ENCODE assay signal across 15 cellular contexts in genomic region chrX:39418936-39419659, GRCh38.
DNase-seq lines count a peak whose midpoint lies in the region; ATAC-seq and TF ChIP-seq lines count a peak whose summit lies in the region.
"Had no signal": no experiment of that assay in that cellular context is flagged by ENCODE, and none has a peak within 500 bp of the region (broad histone marks: within the 10 kb centered on the region; RNA-seq: fewer than 3 reads in every experiment).

No MANE protein-coding gene starts in this region.

- no peak overlapping the region for H2BK20ac ChIP-seq in H9 (ENCODE audit: low read depth, low read length, poor library complexity, severe bottlenecking)

- peak overlapping the region in 1 of 2 experiments; percentile 74; a peak in 2 of 4 replicates for H3K27ac ChIP-seq in SK-N-SH (ENCODE audit: low read depth in 2 of 2, low read length in 1 of 2)
- H3K27ac ChIP-seq in right cardiac atrium (ENCODE audit: low read length), result peak overlapping the region; percentile 59
- no peak overlapping the region for H3K27ac ChIP-seq in CD8-positive, alpha-beta T cell (ENCODE audit: low read depth, low read length)
- H3K27ac ChIP-seq in H9 (ENCODE audit: insufficient read length, low read depth, low read length), result no peak overlapping the region
- H3K27ac ChIP-seq: BLaER1, SJSA1 had no signal

- no peak overlapping the region for H2AK5ac ChIP-seq in H9 (ENCODE audit: insufficient read length, low read length)

- no peak overlapping the region for H3K9ac ChIP-seq in SK-N-SH
- H3K9ac ChIP-seq in H9 (ENCODE audit: extremely low read depth, insufficient read length, low read length), result no peak overlapping the region
- H3K9ac ChIP-seq: BLaER1 had no signal

- no peak overlapping the region for H2BK5ac ChIP-seq in H9 (ENCODE audit: insufficient read length, low read length)

- H3K4me2 ChIP-seq in SK-N-SH, result no peak overlapping the region
- H3K4me2 ChIP-seq in H9 (ENCODE audit: insufficient read depth, insufficient read length, low read length), result no peak overlapping the region
- H3K4me2 ChIP-seq: BLaER1 had no signal

- no peak overlapping the region for H3K23ac ChIP-seq in H9 (ENCODE audit: insufficient read length, low read depth, low read length)

- no peak overlapping the region for H2BK12ac ChIP-seq in H9 (ENCODE audit: insufficient read length, low read depth, low read length)

- H3K4me1 ChIP-seq in SK-N-SH (ENCODE audit: control insufficient read depth in 1 of 2, insufficient read depth in 2 of 2, low read depth in 1 of 2, low read length in 1 of 2), result peaks cover 0 to 17% of the 10 kb centered on the region in 2 experiments; a peak in 1 of 4 replicates
- peaks cover 9% of the 10 kb centered on the region for H3K4me1 ChIP-seq in right cardiac atrium (ENCODE audit: control insufficient read depth, insufficient read depth, low read length)
- no peaks in the 10 kb centered on the region for H3K4me1 ChIP-seq in CD8-positive, alpha-beta T cell (ENCODE audit: insufficient read depth, low read length)
- no peaks in the 10 kb centered on the region for H3K4me1 ChIP-seq in H9 (ENCODE audit: insufficient read depth, low read length)

- no peaks in the 10 kb centered on the region for H3K79me2 ChIP-seq in SK-N-SH (ENCODE audit: insufficient read depth)
- no peaks in the 10 kb centered on the region for H3K79me2 ChIP-seq in H9 (ENCODE audit: insufficient read depth, low read length)

- TF ChIP-seq EP300 in SK-N-SH (IDR thresholded peaks at IDR 0.05; ENCODE audit: borderline replicate concordance in 1 of 2, low read depth in 1 of 2, low read length in 1 of 2), result peak in 1 of 2 experiments; percentile 65; a peak in 1 of 4 replicates

- H3K27me3 ChIP-seq in SK-N-SH (ENCODE audit: insufficient read depth) (peaks cover 9% of the 10 kb centered on the region; the same call in 1 of the 2 replicates), right cardiac atrium (ENCODE audit: control insufficient read depth, insufficient read depth) (no peaks in the 10 kb centered on the region), H9 (ENCODE audit: insufficient read depth, low read length) (no peaks in the 10 kb centered on the region)
- no peaks in the 10 kb centered on the region for H3K27me3 ChIP-seq in CD8-positive, alpha-beta T cell (ENCODE audit: insufficient read depth, low read length)
- H3K27me3 ChIP-seq: BLaER1, SJSA1 had no signal

- ATAC-seq in right cardiac atrium (peak; percentile 68 to 77), HG03378 (IDR thresholded peaks at IDR 0.05; ENCODE audit: unreplicated experiment) (no peak)
- no peak for ATAC-seq in CD8-positive, alpha-beta T cell

- H3K9me2 ChIP-seq in SK-N-SH, result no peaks in the 10 kb centered on the region

- no peak overlapping the region for H3K18ac ChIP-seq in H9 (ENCODE audit: insufficient read length, low read depth, low read length)

- H4K91ac ChIP-seq in H9 (ENCODE audit: insufficient read length, low read depth, low read length), result no peak overlapping the region

- WGBS in SK-N-SH (ENCODE audit: low lambda C conversion rate), result 25% methylated on average over 14 of the region's 17 CpGs
- WGBS in right cardiac atrium, result 26% methylated on average over 17 of the region's 17 CpGs
- WGBS in H9 (ENCODE audit: extremely low coverage, insufficient read length, low lambda C conversion rate), result no CpG with 5 or more reads among the region's 17 CpGs

- no peaks in the 10 kb centered on the region for H3K9me3 ChIP-seq in SK-N-SH
- H3K9me3 ChIP-seq in right cardiac atrium (ENCODE audit: control insufficient read depth, low read length), result no peaks in the 10 kb centered on the region
- no peaks in the 10 kb centered on the region for H3K9me3 ChIP-seq in CD8-positive, alpha-beta T cell (ENCODE audit: low read length)
- H3K9me3 ChIP-seq in H9 (ENCODE audit: control insufficient read depth, low read depth, low read length), result no peaks in the 10 kb centered on the region
- H3K9me3 ChIP-seq: BLaER1, SJSA1 had no signal

- H3K4me3 Mint-ChIP-seq in CD8-positive, alpha-beta T cell, result no peak overlapping the region
- H3K4me3 Mint-ChIP-seq in H9, result no peak overlapping the region
- H3K4me3 Mint-ChIP-seq: HFFc6 had no signal

- H3K27ac Mint-ChIP-seq in CD8-positive, alpha-beta T cell, result no peak overlapping the region
- no peak overlapping the region for H3K27ac Mint-ChIP-seq in H9
- H3K27ac Mint-ChIP-seq: HFFc6 had no signal

- no peak overlapping the region for H4K5ac ChIP-seq in H9 (ENCODE audit: insufficient read length, low read depth, low read length)

- no peaks in the 10 kb centered on the region for H3K23me2 ChIP-seq in H9 (ENCODE audit: insufficient read length, low read depth, low read length, poor library complexity, severe bottlenecking)

- H3K36me3 ChIP-seq in SK-N-SH (replicated peaks in 1 of 2; ENCODE audit: control insufficient read depth in 1 of 2, insufficient read depth in 2 of 2, low read length in 1 of 2), result no peaks in the 10 kb centered on the region
- no peaks in the 10 kb centered on the region for H3K36me3 ChIP-seq in CD8-positive, alpha-beta T cell (ENCODE audit: insufficient read depth, low read length)
- H3K36me3 ChIP-seq: BLaER1, SJSA1 had no signal

- no peaks in the 10 kb centered on the region for H3K79me1 ChIP-seq in H9 (ENCODE audit: insufficient read depth, low read depth, low read length, poor library complexity, severe bottlenecking)

- POLR2A ChIA-PET in SK-N-SH (lab: Yijun Ruan, JAX), result interaction anchor here (0.5 kb wide), 3 partner anchors 22 to 394 kb away, joined by 3 read pairs; no protein-coding TSS in a partner anchor
- POLR2A ChIA-PET in CD8-positive, alpha-beta T cell (lab: Charles Lee), result no interaction called here

- no peak overlapping the region for H3K14ac ChIP-seq in H9 (ENCODE audit: insufficient read depth, low read length)

- H2AFZ ChIP-seq in SK-N-SH (ENCODE audit: low read depth) (no peak overlapping the region), H9 (ENCODE audit: low read length) (no peak overlapping the region)

- CTCF ChIA-PET in SK-N-SH (lab: Yijun Ruan, JAX), result no interaction called here
- CTCF ChIA-PET in CD8-positive, alpha-beta T cell (lab: Charles Lee), result no interaction called here

- no peak overlapping the region for H3T11ph ChIP-seq in H9 (ENCODE audit: low read length)

- no peak overlapping the region; the same call in 1 of the 2 replicates for H2BK15ac ChIP-seq in H9 (ENCODE audit: low read depth, low read length)

- H3K56ac ChIP-seq in H9 (ENCODE audit: insufficient read length, low read depth, low read length), result no peak overlapping the region

- H3K36me3 Mint-ChIP-seq in CD8-positive, alpha-beta T cell, result no peaks in the 10 kb centered on the region
- no peaks in the 10 kb centered on the region; a peak in 3 of 7 replicates for H3K36me3 Mint-ChIP-seq in H9 (ENCODE audit: insufficient read depth in 1 of 3, low read depth in 3 of 3)

- no peaks in the 10 kb centered on the region for H3K27me3 Mint-ChIP-seq in CD8-positive, alpha-beta T cell (ENCODE audit: low read depth)
- peaks cover 4% of the 10 kb centered on the region for H3K27me3 Mint-ChIP-seq in H9 (ENCODE audit: low read depth)

- no peak overlapping the region for H4K8ac ChIP-seq in H9 (replicated peaks; ENCODE audit: insufficient read length, low read depth, low read length)

- TF ChIP-seq CTCF in SK-N-SH (IDR thresholded peaks at IDR 0.05), result no peak
- no peak for TF ChIP-seq CTCF in CD8-positive, alpha-beta T cell (IDR thresholded peaks at IDR 0.05)
- TF ChIP-seq CTCF in H9 (conservative IDR thresholded peaks at IDR 0.05), result no peak

- H3K4me3 ChIP-seq in SK-N-SH (ENCODE audit: low read depth in 2 of 2, low read length in 1 of 2) (no peak overlapping the region), right cardiac atrium (ENCODE audit: low read length) (no peak overlapping the region)
- H3K4me3 ChIP-seq in CD8-positive, alpha-beta T cell (ENCODE audit: low read depth, low read length), result no peak overlapping the region
- H3K4me3 ChIP-seq: BLaER1, lung, SJSA1 had no signal

- H2BK120ac ChIP-seq in H9 (ENCODE audit: low read depth, low read length, poor library complexity, severe bottlenecking), result no peak overlapping the region

- intact Hi-C loops in right cardiac atrium (cut with DNase I), result no loop called here
- intact Hi-C loops in CD8-positive, alpha-beta T cell (cut with DNase I, micrococcal nuclease), result no loop called here

- H4K20me1 ChIP-seq in SK-N-SH (ENCODE audit: insufficient read depth) (no peaks in the 10 kb centered on the region), H9 (ENCODE audit: control insufficient read depth, insufficient read depth, insufficient read length) (no peaks in the 10 kb centered on the region)
- H4K20me1 ChIP-seq: BLaER1 had no signal

- TF ChIP-seq RAD21 in SK-N-SH (IDR thresholded peaks at IDR 0.05; ENCODE audit: low read length), result no peak

- no peaks in the 10 kb centered on the region for H3K9me3 Mint-ChIP-seq in CD8-positive, alpha-beta T cell
- H3K9me3 Mint-ChIP-seq in H9, result peaks cover 67 to 70% of the 10 kb centered on the region in 2 experiments
- H3K9me3 Mint-ChIP-seq: HFFc6 had no signal

- peak; percentile 44 for DNase-seq in D341Med (ENCODE audit: low spot score)
- peak; percentile 39 for DNase-seq in SK-N-SH
- DNase-seq in right cardiac atrium, result peak; percentile 51 to 83 (median 76)
- peak; percentile 79 for DNase-seq in retina
- no peak for DNase-seq in NCI-H524 treated with DMSO at 0.1 percent for 48 hours (lab: John Stamatoyannopoulos, UW)
- DNase-seq in CD8-positive, alpha-beta T cell, result no peak
- no peak for DNase-seq in H9
- DNase-seq: activated CD8-positive, alpha-beta memory T cell treated with anti-CD3 and anti-CD28 coated beads for 24 hours; activated naive CD4-positive, alpha-beta T cell; HFFc6; NCI-H2029 treated with DMSO at 0.1 percent for 48 hours had no signal

- H3F3A ChIP-seq in SK-N-SH (replicated peaks; ENCODE audit: insufficient read depth), result no peaks in the 10 kb centered on the region

- H3K4me1 Mint-ChIP-seq in CD8-positive, alpha-beta T cell (ENCODE audit: low read depth), result peaks cover 7% of the 10 kb centered on the region
- peaks cover 15 to 18% of the 10 kb centered on the region in 2 experiments for H3K4me1 Mint-ChIP-seq in H9

- no peak overlapping the region for H3K4ac ChIP-seq in H9 (ENCODE audit: low read depth, low read length)

TF ChIP-seq in SK-N-SH, 30 proteins besides CTCF, POLR2A, EP300 and RAD21:
- TF ChIP-seq FOXM1 (IDR thresholded peaks at IDR 0.05; ENCODE audit: low read depth) (no peak), TAF1 (IDR thresholded peaks at IDR 0.05; ENCODE audit: borderline replicate concordance, low read depth, low read length) (no peak), SMC3 (IDR thresholded peaks at IDR 0.05; ENCODE audit: low read depth, low read length) (0 out of 2 replicates have a peak, but pooled peaks have one; percentile 4), FOSL2 (IDR thresholded peaks at IDR 0.05; ENCODE audit: borderline replicate concordance, low read depth) (no peak), TCF12 (IDR thresholded peaks at IDR 0.05) (no peak), GATA2 (CRISPR knock-in tag; IDR thresholded peaks at IDR 0.05) (peak; percentile 78)
TF ChIP-seq in SK-N-SH: peak in this region for 2.

Comparison
In these comparisons a context has a peak if more than half of its experiments do, and no peak if none do; other contexts are left out.
1. DNase-seq: peak in D341Med (single experiment), SK-N-SH (single experiment), right cardiac atrium (3 of 3) and retina (single experiment); none in NCI-H524 treated with DMSO at 0.1 percent for 48 hours (single experiment), CD8-positive, alpha-beta T cell (0 of 7) and H9 (single experiment).
2. ATAC-seq: peak in right cardiac atrium (2 of 2); none in CD8-positive, alpha-beta T cell (single experiment) and HG03378 (single experiment).